10 cellular contexts compared by ENCODE assay signal in the genomic region with DNA sequence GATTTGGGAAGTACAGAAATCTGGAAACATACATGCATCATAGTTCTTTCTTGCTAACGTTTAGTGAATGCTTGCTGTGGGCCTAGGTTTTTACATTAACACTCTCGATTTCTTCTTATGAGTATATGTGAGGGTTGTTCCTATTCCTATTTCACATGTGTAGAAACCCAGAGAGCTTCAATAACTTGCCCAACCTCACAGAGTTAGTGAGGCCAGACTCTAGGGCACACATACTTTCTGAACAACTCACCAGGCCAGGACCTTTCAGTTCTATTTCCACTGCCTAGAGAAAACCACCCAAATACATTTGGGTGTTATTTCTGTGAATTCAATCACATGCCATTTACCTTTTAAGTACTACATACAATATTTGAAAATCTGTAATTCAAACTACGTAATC. TPM values are rescaled to one million over a fixed set of nuclear protein-coding genes. Genes with fewer than 3 reads are reported as not detected.
DNase-seq lines count a peak whose midpoint lies in the region; ATAC-seq, FAIRE-seq and TF ChIP-seq lines count a peak whose summit lies in the region.
"Had no signal": no experiment of that assay in that cellular context is flagged by ENCODE, and none has a peak within 500 bp of the region (broad histone marks: within the 10 kb centered on the region; RNA-seq: fewer than 3 reads in every experiment).

No MANE protein-coding gene starts in this region.

- no peaks in the 10 kb centered on the region for H3K4me1 ChIP-seq in small intestine (ENCODE audit: control insufficient read depth in 2 of 2, insufficient read depth in 1 of 2, low read depth in 1 of 2, low read length in 1 of 2)

- 74 to 86% (median 76%) methylated on average over 3 of the region's 3 CpGs for WGBS in small intestine, 3 donors

- POLR2A ChIA-PET in HEK293T (lab: Yijun Ruan, JAX), result no interaction called here

- H3K27me3 ChIP-seq in small intestine (ENCODE audit: control insufficient read depth in 2 of 2, insufficient read depth in 2 of 2, low read length in 2 of 2), result peaks cover 0 to 3% of the 10 kb centered on the region in 2 donors

- H3K4me3 ChIP-seq in small intestine (ENCODE audit: low read depth in 1 of 2, low read length in 2 of 2), result no peak overlapping the region
- H3K4me3 ChIP-seq: K562 had no signal

- ATAC-seq in GM19043 (IDR thresholded peaks at IDR 0.05; ENCODE audit: low read depth, unreplicated experiment) (peak; percentile 65), HG02678 (IDR thresholded peaks at IDR 0.05; ENCODE audit: unreplicated experiment) (peak; percentile 81)
- ATAC-seq: esophagus mucosa, K562 had no signal

- H3K36me3 ChIP-seq in small intestine (ENCODE audit: control insufficient read depth in 2 of 2, insufficient read depth in 2 of 2, low read length in 2 of 2), result no peaks in the 10 kb centered on the region

- H3K27ac ChIP-seq in small intestine (ENCODE audit: low read depth in 1 of 2, low read length in 1 of 2), result no peak overlapping the region

- no peaks in the 10 kb centered on the region for H3K9me3 ChIP-seq in small intestine (ENCODE audit: control insufficient read depth, low read depth)

- no peak for FAIRE-seq in small intestine (lab: Jason Lieb, UNC)

- DNase-seq in NCI-H226, result peak; percentile 38
- peak; percentile 41 for DNase-seq in stromal cell of bone marrow (ENCODE audit: low read depth)
- no peak for DNase-seq in activated naive CD4-positive, alpha-beta T cell treated with Interleukin-2 at 50 U/mL for 16 hours
- DNase-seq in stimulated activated CD4-positive, alpha-beta T cell treated with anti-CD3 and anti-CD28 coated beads, Interleukin-1b, Interleukin-23, amount 100 ng/mL, for 48 hours, result no peak
- DNase-seq in HEK293T (ENCODE audit: extremely low spot score), result no peak
- DNase-seq in small intestine, result no peak

- CTCF ChIA-PET in HEK293T (lab: Yijun Ruan, JAX), result interaction anchor here (0.8 to 1.1 kb wide), 3 partner anchors 8 to 100 kb away, joined by 3 to 4 read pairs (median 3); partner anchors contain the start of gene KCTD1

TF ChIP-seq in HEK293T, 16 proteins besides CTCF, POLR2A, EP300 and RAD21:
- TF ChIP-seq SP1 (IDR thresholded peaks at IDR 0.05) (no peak), BHLHE40 (IDR thresholded peaks at IDR 0.05; ENCODE audit: borderline replicate concordance) (no peak), ELF4 (IDR thresholded peaks at IDR 0.05) (no peak), ARNT (IDR thresholded peaks at IDR 0.05) (no peak)

RNA-seq across cellular contexts. Expression of gene KCTD1, which starts 8.2 kb away (rescaled TPM):
- polyA plus RNA-seq in small intestine, result 1 to 10 TPM; 1.8 to 4.2 (median 2.2) TPM
- polyA plus RNA-seq: K562 had no signal

Comparison
In these comparisons a context has a peak if more than half of its experiments do, and no peak if none do; other contexts are left out.
1. DNase-seq: peak in NCI-H226 (single experiment) and stromal cell of bone marrow (single experiment); none in activated naive CD4-positive, alpha-beta T cell treated with Interleukin-2 at 50 U/mL for 16 hours (single experiment), stimulated activated CD4-positive, alpha-beta T cell treated with anti-CD3 and anti-CD28 coated beads, Interleukin-1b, Interleukin-23, amount 100 ng/mL, for 48 hours (single experiment), HEK293T (single experiment) and small intestine (single experiment).